ENCODE assay signal across 1 cellular context in genomic region chr16:74991593-74992403, GRCh38.
TF ChIP-seq lines count a peak whose summit lies in the region.

No MANE protein-coding gene starts in this region.

TF ChIP-seq in K562, 482 proteins besides CTCF, POLR2A, EP300 and RAD21 (continued from another document and continues in another):
- TF ChIP-seq UBTF (IDR thresholded peaks at IDR 0.05; ENCODE audit: borderline replicate concordance in 1 of 2, low read depth in 2 of 2, low read length in 2 of 2): no peak
- TF ChIP-seq MNT (conservative IDR thresholded peaks at IDR 0.05): no peak
- TF ChIP-seq CBX2 (IDR thresholded peaks at IDR 0.05; ENCODE audit: insufficient read depth, low read length, poor library complexity, severe bottlenecking): no peak
- TF ChIP-seq ZNF146 (CRISPR knock-in tag; IDR thresholded peaks at IDR 0.05; ENCODE audit: unreplicated experiment): no peak
- no peak for TF ChIP-seq ZNF717 (CRISPR knock-in tag; IDR thresholded peaks at IDR 0.05)
- TF ChIP-seq ZNF780A (CRISPR knock-in tag; IDR thresholded peaks at IDR 0.05): no peak
- 0 out of 2 replicates have a peak, but pooled peaks have one; percentile 34 for TF ChIP-seq FOSL1 (tag; conservative IDR thresholded peaks at IDR 0.05)
- TF ChIP-seq CBFA2T2 (conservative IDR thresholded peaks at IDR 0.05): peak; percentile 56
- no peak for TF ChIP-seq TGIF2 (CRISPR knock-in tag; IDR thresholded peaks at IDR 0.05)
- no peak for TF ChIP-seq SNIP1 (IDR thresholded peaks at IDR 0.05; ENCODE audit: low read depth)
- TF ChIP-seq ZC3H11A (IDR thresholded peaks at IDR 0.05; ENCODE audit: low read depth, low read length): no peak
- TF ChIP-seq ZKSCAN8 (CRISPR knock-in tag; IDR thresholded peaks at IDR 0.05): no peak
- TF ChIP-seq IFI16 (CRISPR knock-in tag; IDR thresholded peaks at IDR 0.05): no peak
- TF ChIP-seq MBD1 (CRISPR knock-in tag; IDR thresholded peaks at IDR 0.05): no peak
- TF ChIP-seq PML (IDR thresholded peaks at IDR 0.05; ENCODE audit: low read length): no peak
- 0 out of 4 replicates have a peak, but pooled peaks of 1 of the 2 experiments have one; percentile 26 for TF ChIP-seq ARNT (IDR thresholded peaks at IDR 0.05)
- no peak for TF ChIP-seq STAG1 (CRISPR knock-in tag; IDR thresholded peaks at IDR 0.05; ENCODE audit: borderline replicate concordance)
- TF ChIP-seq IRF9 (tag; IDR thresholded peaks at IDR 0.05): no peak
- no peak for TF ChIP-seq MAFK (IDR thresholded peaks at IDR 0.05; ENCODE audit: low read length)
- peak; percentile 26; the same call in 1 of the 2 replicates for TF ChIP-seq ESRRA (IDR thresholded peaks at IDR 0.05; ENCODE audit: borderline replicate concordance, low read depth)
- TF ChIP-seq BRF2 (IDR thresholded peaks at IDR 0.05; ENCODE audit: borderline replicate concordance, insufficient read depth, insufficient read length): no peak
- no peak; the same call in 1 of the 2 replicates for TF ChIP-seq ZBTB2 (IDR thresholded peaks at IDR 0.05)
- TF ChIP-seq NFE2L1 (tag; IDR thresholded peaks at IDR 0.05; ENCODE audit: borderline replicate concordance, low read depth): no peak
- TF ChIP-seq ZNF12 (CRISPR knock-in tag; IDR thresholded peaks at IDR 0.05): no peak
- TF ChIP-seq MCM2 (IDR thresholded peaks at IDR 0.05; ENCODE audit: low read depth): no peak
- TF ChIP-seq ZNF347 (CRISPR knock-in tag; IDR thresholded peaks at IDR 0.05; ENCODE audit: low read depth): no peak
- TF ChIP-seq ZNF41 (CRISPR knock-in tag; conservative IDR thresholded peaks at IDR 0.05): no peak
- no peak for TF ChIP-seq POLR2B (IDR thresholded peaks at IDR 0.05; ENCODE audit: low read depth, partially characterized antibody)
- TF ChIP-seq FOXK1 (CRISPR knock-in tag; IDR thresholded peaks at IDR 0.05; ENCODE audit: borderline replicate concordance): no peak
- no peak for TF ChIP-seq YY1 (IDR thresholded peaks at IDR 0.05; ENCODE audit: borderline replicate concordance in 1 of 3, control insufficient read depth in 1 of 3, extremely low read depth in 1 of 3, insufficient read depth in 3 of 3, insufficient read length in 1 of 3, insufficient replicate concordance in 2 of 3, low read depth in 1 of 3, low read length in 2 of 3)
- TF ChIP-seq E4F1 (CRISPR knock-in tag; IDR thresholded peaks at IDR 0.05; ENCODE audit: borderline replicate concordance): no peak
- no peak for TF ChIP-seq ZBTB40 (IDR thresholded peaks at IDR 0.05)
- no peak for TF ChIP-seq ZBTB40 (CRISPR knock-in tag; IDR thresholded peaks at IDR 0.05)
- TF ChIP-seq TRIM28 (IDR thresholded peaks at IDR 0.05): no peak
- no peak for TF ChIP-seq NFE2 (IDR thresholded peaks at IDR 0.05; ENCODE audit: low read depth)
- no peak for TF ChIP-seq CHD1 (IDR thresholded peaks at IDR 0.05; ENCODE audit: low read length)
